ENCODE assay signal across 11 cellular contexts in the genomic region with DNA sequence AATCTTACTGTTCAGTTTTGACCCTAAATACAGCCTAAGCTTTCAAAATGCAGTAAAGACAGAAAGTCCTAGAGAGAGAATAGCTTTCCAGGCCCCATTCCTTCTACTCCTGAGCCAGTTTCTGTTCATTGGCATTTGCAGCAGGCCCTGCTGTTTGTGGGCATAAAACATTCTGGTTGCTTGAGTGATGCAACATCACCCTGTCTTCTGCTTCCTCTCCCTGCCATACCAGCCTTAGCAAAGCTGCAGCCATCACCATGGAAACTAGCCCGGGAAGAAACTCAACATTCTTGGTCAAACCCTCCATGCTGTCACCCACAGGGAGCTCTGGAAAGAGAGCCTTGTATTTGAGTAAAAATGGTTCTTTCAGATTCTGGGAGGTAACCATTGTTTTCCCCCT.
DNase-seq lines count a peak whose midpoint lies in the region; ATAC-seq and TF ChIP-seq lines count a peak whose summit lies in the region.
"Had no signal": no experiment of that assay in that cellular context is flagged by ENCODE, and none has a peak within 500 bp of the region (broad histone marks: within the 10 kb centered on the region; RNA-seq: fewer than 3 reads in every experiment).

No MANE protein-coding gene starts in this region.

- no peaks in the 10 kb centered on the region for H3K36me3 ChIP-seq in SK-N-SH (replicated peaks in 1 of 2; ENCODE audit: control insufficient read depth in 1 of 2, insufficient read depth in 2 of 2, low read length in 1 of 2)
- H3K36me3 ChIP-seq in CD4-positive, alpha-beta memory T cell (ENCODE audit: insufficient read depth, low read length), result no peaks in the 10 kb centered on the region

- H2AFZ ChIP-seq in SK-N-SH (ENCODE audit: low read depth), result no peak overlapping the region

- H3K4me3 Mint-ChIP-seq in CD4-positive, alpha-beta memory T cell, result no peak overlapping the region
- H3K4me3 Mint-ChIP-seq: activated T-cell treated with anti-CD3 and anti-CD28 coated beads, Interleukin-2, amount 50 U/mL, for 72 hours; T-helper 1 cell treated with Interleukin-12 subunit alpha and Interleukin-12 subunit beta and Interleukin-4 antibody, amounts not matched to agents 30 μg/mL and 1 μg/mL, for 36 hours had no signal

- H3K36me3 Mint-ChIP-seq in CD4-positive, alpha-beta memory T cell, result no peaks in the 10 kb centered on the region

- peaks cover 0 to 15% of the 10 kb centered on the region in 2 experiments; a peak in 2 of 4 replicates for H3K4me1 ChIP-seq in SK-N-SH (ENCODE audit: control insufficient read depth in 1 of 2, insufficient read depth in 2 of 2, low read depth in 1 of 2, low read length in 1 of 2)
- no peaks in the 10 kb centered on the region for H3K4me1 ChIP-seq in CD4-positive, alpha-beta memory T cell (ENCODE audit: insufficient read depth, low read length)

- no peak overlapping the region for H3K27ac Mint-ChIP-seq in CD4-positive, alpha-beta memory T cell
- H3K27ac Mint-ChIP-seq: activated T-cell treated with anti-CD3 and anti-CD28 coated beads, Interleukin-2, amount 50 U/mL, for 72 hours; T-helper 1 cell treated with Interleukin-12 subunit alpha and Interleukin-12 subunit beta and Interleukin-4 antibody, amounts not matched to agents 30 μg/mL and 1 μg/mL, for 36 hours had no signal

- no peaks in the 10 kb centered on the region for H3K79me2 ChIP-seq in SK-N-SH (ENCODE audit: insufficient read depth)

- H3K4me3 ChIP-seq in SK-N-SH (ENCODE audit: low read depth in 2 of 2, low read length in 1 of 2) (no peak overlapping the region), fibroblast of pulmonary artery (replicated peaks; ENCODE audit: low read depth, low read length) (no peak overlapping the region)
- no peak overlapping the region for H3K4me3 ChIP-seq in CD4-positive, alpha-beta memory T cell (ENCODE audit: low read length in 2 of 2)

- ATAC-seq in HG03469 (IDR thresholded peaks at IDR 0.05; ENCODE audit: unreplicated experiment), result no peak
- ATAC-seq: activated T-cell treated with anti-CD3 and anti-CD28 coated beads, Interleukin-2, amount 50 U/mL, for 72 hours had no signal

- TF ChIP-seq CTCF in SK-N-SH (IDR thresholded peaks at IDR 0.05) (no peak), fibroblast of pulmonary artery (IDR thresholded peaks at IDR 0.05; ENCODE audit: low read length, missing control alignments) (no peak)

- CTCF ChIA-PET in SK-N-SH (lab: Yijun Ruan, JAX), result interaction anchor here (1.1 to 2.1 kb wide), 3 partner anchors 10 to 274 kb away, joined by 3 to 8 read pairs (median 3); no protein-coding TSS in a partner anchor
- CTCF ChIA-PET in CD4-positive, alpha-beta memory T cell (lab: Charles Lee; ENCODE audit: partially characterized antibody), result no interaction called here

- WGBS in SK-N-SH (ENCODE audit: low lambda C conversion rate), result 22% methylated on average over 1 of the region's 1 CpG

- peak overlapping the region; percentile 29; the same call in 1 of the 2 replicates for H3K4me2 ChIP-seq in SK-N-SH

- H3K4me1 Mint-ChIP-seq in CD4-positive, alpha-beta memory T cell, result no peaks in the 10 kb centered on the region

- no peaks in the 10 kb centered on the region for H3K9me3 ChIP-seq in SK-N-SH
- H3K9me3 ChIP-seq in CD4-positive, alpha-beta memory T cell (ENCODE audit: control insufficient read depth in 1 of 2, low read length in 2 of 2), result no peaks in the 10 kb centered on the region

- intact Hi-C loops in CD4-positive, alpha-beta memory T cell (cut with micrococcal nuclease), result no loop called here

- H4K20me1 ChIP-seq in SK-N-SH (ENCODE audit: insufficient read depth), result no peaks in the 10 kb centered on the region

- no peak overlapping the region for H3K9ac ChIP-seq in SK-N-SH

- no peaks in the 10 kb centered on the region for H3K27me3 Mint-ChIP-seq in CD4-positive, alpha-beta memory T cell

- H3K27me3 ChIP-seq in SK-N-SH (ENCODE audit: insufficient read depth), result no peaks in the 10 kb centered on the region
- H3K27me3 ChIP-seq in CD4-positive, alpha-beta memory T cell (ENCODE audit: insufficient read depth, low read length), result no peaks in the 10 kb centered on the region

- no peak for TF ChIP-seq RAD21 in SK-N-SH (IDR thresholded peaks at IDR 0.05; ENCODE audit: low read length)

- DNase-seq in ELR (ENCODE audit: low read depth) (peak; percentile 24), SK-N-SH (no peak), fibroblast of pulmonary artery (ENCODE audit: low read depth) (peak; percentile 74), occipital lobe (lab: John Stamatoyannopoulos, UW) (peak; percentile 55), GDM1 (lab: John Stamatoyannopoulos, UW) (no peak), SHP77 treated with DMSO at 0.1 percent for 48 hours (lab: John Stamatoyannopoulos, UW) (no peak)
- DNase-seq in CD4-positive, alpha-beta memory T cell, result no peak
- DNase-seq: activated T-cell treated with anti-CD3 and anti-CD28 coated beads, Interleukin-2, amount 50 U/mL, for 72 hours; Calu3 had no signal

- no peak for TF ChIP-seq EP300 in SK-N-SH (IDR thresholded peaks at IDR 0.05; ENCODE audit: borderline replicate concordance in 1 of 2, low read depth in 1 of 2, low read length in 1 of 2)

- H3F3A ChIP-seq in SK-N-SH (replicated peaks; ENCODE audit: insufficient read depth), result no peaks in the 10 kb centered on the region

- peaks cover 0 to 11% (median under 1%) of the 10 kb centered on the region in 8 donors for H3K9me3 Mint-ChIP-seq in CD4-positive, alpha-beta memory T cell
- H3K9me3 Mint-ChIP-seq: T-helper 1 cell treated with Interleukin-12 subunit alpha and Interleukin-12 subunit beta and Interleukin-4 antibody, amounts not matched to agents 30 μg/mL and 1 μg/mL, for 36 hours had no signal

- POLR2A ChIA-PET in SK-N-SH (lab: Yijun Ruan, JAX), result no interaction called here
- POLR2A ChIA-PET in CD4-positive, alpha-beta memory T cell (lab: Charles Lee; ENCODE audit: partially characterized antibody), result no interaction called here

- no peaks in the 10 kb centered on the region for H3K9me2 ChIP-seq in SK-N-SH

- H3K27ac ChIP-seq in SK-N-SH (ENCODE audit: low read depth in 2 of 2, low read length in 1 of 2), result peak overlapping the region in 1 of 2 experiments; percentile 69; a peak in 2 of 4 replicates
- H3K27ac ChIP-seq in CD4-positive, alpha-beta memory T cell (ENCODE audit: low read depth, low read length), result no peak overlapping the region

TF ChIP-seq in SK-N-SH, 30 proteins besides CTCF, POLR2A, EP300 and RAD21:
- TF ChIP-seq NFIC (IDR thresholded peaks at IDR 0.05; ENCODE audit: borderline replicate concordance), result no peak
- no peak for TF ChIP-seq TEAD4 (IDR thresholded peaks at IDR 0.05; ENCODE audit: borderline replicate concordance, insufficient read depth)
- TF ChIP-seq EZH2phosphoT487 (IDR thresholded peaks at IDR 0.05; ENCODE audit: borderline replicate concordance, low read depth), result no peak
- TF ChIP-seq, protein P1, sequence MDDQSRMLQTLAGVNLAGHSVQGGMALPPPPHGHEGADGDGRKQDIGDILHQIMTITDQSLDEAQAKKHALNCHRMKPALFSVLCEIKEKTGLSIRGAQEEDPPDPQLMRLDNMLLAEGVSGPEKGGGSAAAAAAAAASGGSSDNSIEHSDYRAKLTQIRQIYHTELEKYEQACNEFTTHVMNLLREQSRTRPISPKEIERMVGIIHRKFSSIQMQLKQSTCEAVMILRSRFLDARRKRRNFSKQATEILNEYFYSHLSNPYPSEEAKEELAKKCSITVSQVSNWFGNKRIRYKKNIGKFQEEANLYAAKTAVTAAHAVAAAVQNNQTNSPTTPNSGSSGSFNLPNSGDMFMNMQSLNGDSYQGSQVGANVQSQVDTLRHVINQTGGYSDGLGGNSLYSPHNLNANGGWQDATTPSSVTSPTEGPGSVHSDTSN (IDR thresholded peaks at IDR 0.05), result 0 out of 2 replicates have a peak, but pooled peaks have one; percentile 8

Comparison
In these comparisons a context has a peak if more than half of its experiments do, and no peak if none do; other contexts are left out.
1. DNase-seq: peak in ELR (single experiment), fibroblast of pulmonary artery (single experiment) and occipital lobe (single experiment); none in SK-N-SH (single experiment), GDM1 (single experiment), CD4-positive, alpha-beta memory T cell (0 of 5) and SHP77 treated with DMSO at 0.1 percent for 48 hours (single experiment).